In the genomic region with DNA sequence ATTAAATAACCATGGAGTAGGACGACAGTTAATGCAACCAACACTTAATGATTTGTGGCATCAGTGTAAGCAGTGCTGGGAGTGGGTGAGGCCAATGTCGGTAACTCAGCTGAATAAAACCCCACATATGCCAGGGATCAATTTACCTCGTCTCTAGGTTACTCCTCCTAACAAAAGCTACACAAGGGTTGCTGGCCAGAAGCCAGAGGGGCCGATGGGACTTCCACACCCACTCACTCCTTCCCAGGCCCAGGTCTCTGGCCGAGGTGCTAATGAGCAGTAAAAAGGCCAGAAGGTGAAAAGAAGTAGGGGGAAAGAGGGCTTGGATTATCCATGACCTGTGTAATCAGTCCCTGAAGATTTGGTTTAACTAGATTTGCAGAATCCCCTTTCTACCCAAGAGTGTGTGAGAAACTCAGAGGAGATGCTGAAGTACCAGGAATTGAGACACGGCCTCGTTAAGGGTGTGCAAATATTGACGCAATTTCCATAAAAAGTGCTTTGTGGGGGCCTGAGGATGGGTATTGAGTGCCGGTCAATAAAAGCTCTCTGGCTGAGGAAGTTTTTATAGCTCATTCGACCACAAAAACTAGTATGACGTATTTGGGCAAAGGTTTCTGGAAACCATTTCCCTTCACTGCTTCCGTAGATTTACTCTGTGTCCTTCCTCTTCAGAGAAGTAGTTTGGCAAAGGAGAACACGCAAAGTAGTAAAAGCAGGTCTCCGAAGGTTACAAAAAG, we compare ENCODE assay signal across 1 cellular context.
TF ChIP-seq lines count a peak whose summit lies in the region.

No MANE protein-coding gene starts in this region.

TF ChIP-seq in WTC11, 78 proteins besides CTCF, POLR2A, EP300 and RAD21 (continued from another document):
- TF ChIP-seq ZNF396 (CRISPR knock-in tag; IDR thresholded peaks at IDR 0.05; ENCODE audit: borderline replicate concordance): no peak
- no peak for TF ChIP-seq TCF7 (CRISPR knock-in tag; IDR thresholded peaks at IDR 0.05; ENCODE audit: low read depth)
- TF ChIP-seq MXD4 (CRISPR knock-in tag; IDR thresholded peaks at IDR 0.05; ENCODE audit: borderline replicate concordance): no peak
